Comparison of ENCODE assay signal across 2 cellular contexts in genomic region chr11:2310786-2311455, GRCh38.
TF ChIP-seq lines count a peak whose summit lies in the region.

No MANE protein-coding gene starts in this region.

TF ChIP-seq in K562, 482 proteins besides CTCF, POLR2A, EP300 and RAD21:
- TF ChIP-seq ILF3 (IDR thresholded peaks at IDR 0.05; ENCODE audit: borderline replicate concordance) (no peak), POLR2G (IDR thresholded peaks at IDR 0.05; ENCODE audit: low read depth, low read length) (peak; percentile 40), THAP12 (CRISPR knock-in tag; IDR thresholded peaks at IDR 0.05) (no peak)
TF ChIP-seq in K562: peak in this region for 1.

TF ChIP-seq in SK-N-SH treated with all-trans-retinoic acid at 6 μM for 48 hours, 23 proteins besides CTCF, POLR2A, EP300 and RAD21:
- TF ChIP-seq PATZ1 (CRISPR knock-in tag; IDR thresholded peaks at IDR 0.05; ENCODE audit: borderline replicate concordance) (no peak), ZNF565 (CRISPR knock-in tag; conservative IDR thresholded peaks at IDR 0.05; ENCODE audit: low read depth) (no peak), BACH2 (CRISPR knock-in tag; IDR thresholded peaks at IDR 0.05; ENCODE audit: borderline replicate concordance) (no peak), GLIS3 (CRISPR knock-in tag; IDR thresholded peaks at IDR 0.05) (no peak), ESRRG (CRISPR knock-in tag; IDR thresholded peaks at IDR 0.05) (no peak), ZFP30 (CRISPR knock-in tag; IDR thresholded peaks at IDR 0.05) (no peak), TCF4 (CRISPR knock-in tag; IDR thresholded peaks at IDR 0.05; ENCODE audit: borderline replicate concordance) (no peak), TOX (CRISPR knock-in tag; IDR thresholded peaks at IDR 0.05; ENCODE audit: borderline replicate concordance) (no peak), ARNTL (CRISPR knock-in tag; IDR thresholded peaks at IDR 0.05; ENCODE audit: borderline replicate concordance, low read depth) (no peak), ZC3H10 (CRISPR knock-in tag; IDR thresholded peaks at IDR 0.05) (no peak), ZNF70 (CRISPR knock-in tag; IDR thresholded peaks at IDR 0.05) (no peak), OSR1 (CRISPR knock-in tag; IDR thresholded peaks at IDR 0.05) (no peak), CSDC2 (CRISPR knock-in tag; IDR thresholded peaks at IDR 0.05) (no peak), ZNF8 (CRISPR knock-in tag; IDR thresholded peaks at IDR 0.05) (no peak), PPARA (CRISPR knock-in tag; IDR thresholded peaks at IDR 0.05; ENCODE audit: borderline replicate concordance) (no peak), SNAI2 (CRISPR knock-in tag; IDR thresholded peaks at IDR 0.05) (no peak)
TF ChIP-seq in SK-N-SH treated with all-trans-retinoic acid at 6 μM for 48 hours: peak in this region for 0.
